Comparison of ENCODE assay signal across 19 cellular contexts in the genomic region with DNA sequence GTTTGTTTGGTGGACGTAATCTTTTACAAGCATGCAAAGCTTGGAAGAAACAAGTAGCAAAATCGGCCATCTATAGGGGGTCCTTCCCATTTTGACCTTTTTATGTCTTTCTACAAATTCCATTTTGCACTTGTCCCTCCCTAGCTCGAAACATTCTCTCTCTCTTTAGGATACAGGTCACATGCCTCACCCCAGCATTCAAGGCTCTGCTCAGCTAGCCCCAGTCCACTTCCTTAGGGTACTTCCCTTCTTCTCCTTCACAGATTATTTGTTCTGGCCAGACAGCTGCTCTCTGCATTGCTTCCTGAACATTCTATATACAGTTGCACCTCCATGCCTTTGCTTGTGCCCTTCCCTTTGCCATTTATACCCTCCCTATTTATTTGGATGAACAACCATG.
"Had no signal": no experiment of that assay in that cellular context is flagged by ENCODE, and none has a peak within 500 bp of the region (broad histone marks: within the 10 kb centered on the region; RNA-seq: fewer than 3 reads in every experiment).

No MANE protein-coding gene starts in this region.

- H3K27me3 ChIP-seq: upper lobe of left lung had no signal

- H3K9me3 Mint-ChIP-seq: activated T-cell treated with anti-CD3 and anti-CD28 coated beads, Interleukin-2, amount 50 U/mL, for 24 hours; immature natural killer cell; natural killer cell; stimulated activated naive B cell treated with anti-CD40 and anti-IgM and Interleukin-4, amounts not matched to agents 10 μg/mL and 1 μg/mL and 100 μg/mL, for 72 hours had no signal

- H3K27ac Mint-ChIP-seq: activated CD8-positive, alpha-beta memory T cell treated with anti-CD3 and anti-CD28 coated beads, Interleukin-2, amount 10 ng/mL, durations not matched to agents 7 days and 5 days; activated naive CD8-positive, alpha-beta T cell; activated T-cell treated with anti-CD3 and anti-CD28 coated beads, Interleukin-2, amount 50 U/mL, for 24 hours; natural killer cell; stimulated activated naive B cell treated with anti-CD40 and anti-IgM and Interleukin-4, amounts not matched to agents 10 μg/mL and 1 μg/mL and 100 μg/mL, for 72 hours had no signal

- ATAC-seq: activated CD8-positive, alpha-beta memory T cell treated with anti-CD3 and anti-CD28 coated beads, Interleukin-2, amount 10 ng/mL, durations not matched to agents 7 days and 5 days; mucosa of descending colon; natural killer cell; psoas muscle; sciatic nerve; stimulated activated naive B cell treated with anti-CD40 and anti-IgM and Interleukin-4, amounts not matched to agents 10 μg/mL and 1 μg/mL and 100 μg/mL, for 72 hours had no signal

- DNase-seq: activated CD4-positive, alpha-beta T cell treated with anti-CD3 and anti-CD28 coated beads, Interleukin-2, amount 50 U/mL, for 4 hours; activated CD4-positive, CD25-positive, alpha-beta regulatory T cell treated with anti-CD3 and anti-CD28 coated beads, Interleukin-2, amount 50 U/mL, for 72 hours; activated CD8-positive, alpha-beta memory T cell treated with anti-CD3 and anti-CD28 coated beads, Interleukin-2, amount 10 ng/mL, durations not matched to agents 7 days and 5 days; activated effector memory CD4-positive, alpha-beta T cell treated with Interleukin-2 at 50 U/mL for 16 hours; activated T-cell treated with anti-CD3 and anti-CD28 coated beads, Interleukin-2, amount 50 U/mL, for 24 hours; amygdala; cerebellar nuclear complex; dermis blood vessel endothelial cell; immature natural killer cell; natural killer cell; occipital lobe; psoas muscle; stimulated activated CD4-positive, alpha-beta T cell treated with anti-CD3 and anti-CD28 coated beads, Interleukin-2, amount 100 ng/mL, for 24 hours; stimulated activated naive B cell treated with anti-CD40 and anti-IgM and Interleukin-4, amounts not matched to agents 10 μg/mL and 1 μg/mL and 100 μg/mL, for 72 hours had no signal

- H3K36me3 Mint-ChIP-seq: natural killer cell; stimulated activated naive B cell treated with anti-CD40 and anti-IgM and Interleukin-4, amounts not matched to agents 10 μg/mL and 1 μg/mL and 100 μg/mL, for 72 hours had no signal

- H3K27ac ChIP-seq: psoas muscle had no signal

- H3K36me3 ChIP-seq: upper lobe of left lung had no signal

- H3K4me3 Mint-ChIP-seq: activated CD8-positive, alpha-beta memory T cell treated with anti-CD3 and anti-CD28 coated beads, Interleukin-2, amount 10 ng/mL, durations not matched to agents 7 days and 5 days; activated naive CD8-positive, alpha-beta T cell; activated T-cell treated with anti-CD3 and anti-CD28 coated beads, Interleukin-2, amount 50 U/mL, for 24 hours; immature natural killer cell; natural killer cell; stimulated activated naive B cell treated with anti-CD40 and anti-IgM and Interleukin-4, amounts not matched to agents 10 μg/mL and 1 μg/mL and 100 μg/mL, for 72 hours had no signal

- H3K4me1 ChIP-seq: psoas muscle had no signal

- H3K4me3 ChIP-seq: lung, mucosa of descending colon, psoas muscle, upper lobe of left lung had no signal

- H3K4me1 Mint-ChIP-seq: immature natural killer cell, natural killer cell had no signal

- H3K27me3 Mint-ChIP-seq: activated CD8-positive, alpha-beta memory T cell treated with anti-CD3 and anti-CD28 coated beads, Interleukin-2, amount 10 ng/mL, durations not matched to agents 7 days and 5 days; activated naive CD8-positive, alpha-beta T cell; activated T-cell treated with anti-CD3 and anti-CD28 coated beads, Interleukin-2, amount 50 U/mL, for 24 hours; stimulated activated naive B cell treated with anti-CD40 and anti-IgM and Interleukin-4, amounts not matched to agents 10 μg/mL and 1 μg/mL and 100 μg/mL, for 72 hours had no signal

- H3K9me3 ChIP-seq: mucosa of descending colon, psoas muscle, upper lobe of left lung had no signal
